24 cellular contexts compared by ENCODE assay signal in genomic region chr9:109861499-109861898, GRCh38.
A peak's percentile ranks its signal among the peaks of the same experiment; 100 is the strongest.
DNase-seq lines count a peak whose midpoint lies in the region; ATAC-seq and TF ChIP-seq lines count a peak whose summit lies in the region.
"Had no signal": no experiment of that assay in that cellular context is flagged by ENCODE, and none has a peak within 500 bp of the region (broad histone marks: within the 10 kb centered on the region; RNA-seq: fewer than 3 reads in every experiment).

No MANE protein-coding gene starts in this region.

- peak; percentile 72 for DNase-seq in EH (ENCODE audit: low read depth)
- peak; percentile 5 for DNase-seq in amniotic epithelial cell (ENCODE audit: low read depth)
- peak; percentile 60 to 89 for DNase-seq in foreskin fibroblast
- no peak for DNase-seq in smooth muscle cell (lab: John Stamatoyannopoulos, UW; ENCODE audit: unreplicated experiment)
- DNase-seq in H7, result no peak
- no peak for DNase-seq in OCI-M2 (lab: John Stamatoyannopoulos, UW; ENCODE audit: unreplicated experiment)
- DNase-seq in germinal center (ENCODE audit: low spot score), result no peak
- DNase-seq: activated CD4-positive, alpha-beta T cell treated with anti-CD3 and anti-CD28 coated beads, Interleukin-2, amount 50 U/mL, for 4 hours; activated T-cell treated with anti-CD3 and anti-CD28 coated beads for 4 hours; C1 segment of cervical spinal cord; effector CD8-positive, alpha-beta T cell; foreskin keratinocyte; GOT3; kidney glomerular epithelial cell; NCI-H1417; NCI-H2171 treated with DMSO at 0.1 percent for 48 hours; NCI-H748 treated with DMSO at 0.1 percent for 48 hours; PC-3; stimulated activated naive B cell treated with anti-CD40 and anti-IgM and Interleukin-4, amounts not matched to agents 10 μg/mL and 1 μg/mL and 100 μg/mL, for 72 hours; T-helper 2 cell; upper lobe of left lung had no signal

- H3K27ac ChIP-seq in smooth muscle cell (ENCODE audit: low read depth), result peak overlapping the region; percentile 55
- H3K27ac ChIP-seq: foreskin keratinocyte, SJSA1, VCaP had no signal

- H3K9me3 ChIP-seq in smooth muscle cell (replicated peaks; ENCODE audit: low read depth), result no peaks in the 10 kb centered on the region
- H3K9me3 ChIP-seq: SJSA1, upper lobe of left lung had no signal

- peaks cover 40% of the 10 kb centered on the region for H3K79me2 ChIP-seq in smooth muscle cell (ENCODE audit: low read depth)

- H2AFZ ChIP-seq in smooth muscle cell (ENCODE audit: low read depth), result no peak overlapping the region

- H3K27me3 ChIP-seq in smooth muscle cell (ENCODE audit: low read depth), result no peaks in the 10 kb centered on the region
- H3K27me3 ChIP-seq in H7 (ENCODE audit: control insufficient read depth, insufficient read depth, low read length), result no peaks in the 10 kb centered on the region
- H3K27me3 ChIP-seq: SJSA1, upper lobe of left lung had no signal

- peak overlapping the region; percentile 44 for H3K4me2 ChIP-seq in smooth muscle cell

- no peak for ATAC-seq in HG02763 (IDR thresholded peaks at IDR 0.05; ENCODE audit: unreplicated experiment)
- ATAC-seq: foreskin keratinocyte; PC-3; stimulated activated naive B cell treated with anti-CD40 and anti-IgM and Interleukin-4, amounts not matched to agents 10 μg/mL and 1 μg/mL and 100 μg/mL, for 72 hours had no signal

- H3K36me3 ChIP-seq in smooth muscle cell (ENCODE audit: low read depth) (no peaks in the 10 kb centered on the region), H7 (replicated peaks; ENCODE audit: control insufficient read depth, insufficient read depth, low read length) (no peaks in the 10 kb centered on the region)
- H3K36me3 ChIP-seq: SJSA1, upper lobe of left lung had no signal

- WGBS in smooth muscle cell (ENCODE audit: low lambda C conversion rate), result 47% methylated on average over 4 of the region's 4 CpGs

- H4K20me1 ChIP-seq in smooth muscle cell (ENCODE audit: low read depth), result peaks cover 67% of the 10 kb centered on the region

- peaks cover 4% of the 10 kb centered on the region for H3F3A ChIP-seq in smooth muscle cell (ENCODE audit: low read depth)

- TF ChIP-seq CTCF in foreskin fibroblast (IDR thresholded peaks at IDR 0.05; ENCODE audit: low read depth, low read length), result no peak
- TF ChIP-seq CTCF in smooth muscle cell (IDR thresholded peaks at IDR 0.05; ENCODE audit: borderline replicate concordance, insufficient read depth, poor library complexity, severe bottlenecking), result no peak

- H3K9ac ChIP-seq in smooth muscle cell (ENCODE audit: low read depth), result no peak overlapping the region

- H3K4me1 ChIP-seq in smooth muscle cell (ENCODE audit: low read depth), result peaks cover 5% of the 10 kb centered on the region
- H3K4me1 ChIP-seq: foreskin keratinocyte, SJSA1 had no signal

- H3K4me3 ChIP-seq in foreskin fibroblast (ENCODE audit: low read depth in 1 of 2, low read length in 2 of 2) (no peak overlapping the region), smooth muscle cell (no peak overlapping the region), H7 (ENCODE audit: insufficient read depth, low read depth, low read length) (no peak overlapping the region)
- H3K4me3 ChIP-seq: SJSA1, upper lobe of left lung had no signal

Comparison
In these comparisons a context has a peak if more than half of its experiments do, and no peak if none do; other contexts are left out.
1. DNase-seq: peak in EH (single experiment), amniotic epithelial cell (single experiment) and foreskin fibroblast (2 of 2); none in smooth muscle cell (single experiment), H7 (single experiment), OCI-M2 (single experiment) and germinal center (single experiment).